ENCODE assay signal across 27 cellular contexts in genomic region chr20:61373956-61374545, GRCh38.
"Had no signal": no experiment of that assay in that cellular context is flagged by ENCODE, and none has a peak within 500 bp of the region (broad histone marks: within the 10 kb centered on the region; RNA-seq: fewer than 3 reads in every experiment).

No MANE protein-coding gene starts in this region.

- H3K27me3 Mint-ChIP-seq: activated CD4-positive, alpha-beta memory T cell treated with anti-CD3 and anti-CD28 coated beads, Interleukin-2, amount 10 ng/mL, durations not matched to agents 7 days and 5 days; activated CD4-positive, alpha-beta T cell treated with anti-CD3 and anti-CD28 coated beads for 36 hours; activated CD4-positive, alpha-beta T cell treated with anti-CD3 and anti-CD28 coated beads, Interleukin-2, amount 10 ng/mL, durations not matched to agents 7 days and 5 days; activated naive CD8-positive, alpha-beta T cell treated with anti-CD3 and anti-CD28 coated beads, Interleukin-2, amount 10 ng/mL, durations not matched to agents 7 days and 5 days; activated T-cell treated with anti-CD3 and anti-CD28 coated beads, Interleukin-2, amount 50 U/mL, for 24 hours; central memory CD8-positive, alpha-beta T cell had no signal

- ATAC-seq: activated CD4-positive, alpha-beta T cell treated with anti-CD3 and anti-CD28 coated beads for 36 hours; activated naive CD4-positive, alpha-beta T cell treated with anti-CD3 and anti-CD28 coated beads, Interleukin-2, amount 50 U/mL, for 72 hours; activated T-cell treated with anti-CD3 and anti-CD28 coated beads, Interleukin-2, amount 50 U/mL, for 72 hours; effector memory CD8-positive, alpha-beta T cell; foreskin keratinocyte; gastrocnemius medialis; heart left ventricle had no signal

- H3K4me1 Mint-ChIP-seq: activated CD4-positive, alpha-beta memory T cell treated with anti-CD3 and anti-CD28 coated beads, Interleukin-2, amount 10 ng/mL, durations not matched to agents 7 days and 5 days; activated CD4-positive, alpha-beta T cell treated with anti-CD3 and anti-CD28 coated beads for 36 hours; activated CD4-positive, alpha-beta T cell treated with anti-CD3 and anti-CD28 coated beads, Interleukin-2, amount 10 ng/mL, durations not matched to agents 7 days and 5 days; activated naive CD8-positive, alpha-beta T cell treated with anti-CD3 and anti-CD28 coated beads, Interleukin-2, amount 10 ng/mL, durations not matched to agents 7 days and 5 days; central memory CD8-positive, alpha-beta T cell had no signal

- H3K27me3 ChIP-seq: ascending aorta, brain microvascular endothelial cell, foreskin keratinocyte had no signal

- H3K9me3 ChIP-seq: ascending aorta, esophagus muscularis mucosa, gastrocnemius medialis had no signal

- H3K36me3 ChIP-seq: ascending aorta, brain microvascular endothelial cell, esophagus muscularis mucosa, gastrocnemius medialis, heart left ventricle had no signal

- H3K4me3 ChIP-seq: ascending aorta, esophagus muscularis mucosa, gastrocnemius medialis, heart left ventricle had no signal

- H3K4me3 Mint-ChIP-seq: activated CD4-positive, alpha-beta memory T cell treated with anti-CD3 and anti-CD28 coated beads, Interleukin-2, amount 10 ng/mL, durations not matched to agents 7 days and 5 days; activated CD4-positive, alpha-beta T cell treated with anti-CD3 and anti-CD28 coated beads for 36 hours; activated CD4-positive, alpha-beta T cell treated with anti-CD3 and anti-CD28 coated beads, Interleukin-2, amount 10 ng/mL, durations not matched to agents 7 days and 5 days; activated naive CD4-positive, alpha-beta T cell treated with anti-CD3 and anti-CD28 coated beads for 36 hours; activated naive CD8-positive, alpha-beta T cell treated with anti-CD3 and anti-CD28 coated beads, Interleukin-2, amount 10 ng/mL, durations not matched to agents 7 days and 5 days; activated T-cell treated with anti-CD3 and anti-CD28 coated beads, Interleukin-2, amount 50 U/mL, for 24 hours; activated T-cell treated with anti-CD3 and anti-CD28 coated beads, Interleukin-2, amount 50 U/mL, for 72 hours; central memory CD8-positive, alpha-beta T cell; effector memory CD8-positive, alpha-beta T cell had no signal

- H3K27ac ChIP-seq: ascending aorta, brain microvascular endothelial cell, esophagus muscularis mucosa, foreskin keratinocyte, gastrocnemius medialis, heart left ventricle had no signal

- H3K4me1 ChIP-seq: ascending aorta, esophagus muscularis mucosa, foreskin keratinocyte, gastrocnemius medialis, heart left ventricle had no signal

- H3K9me3 Mint-ChIP-seq: activated naive CD4-positive, alpha-beta T cell treated with anti-CD3 and anti-CD28 coated beads for 36 hours; activated naive CD8-positive, alpha-beta T cell treated with anti-CD3 and anti-CD28 coated beads, Interleukin-2, amount 10 ng/mL, durations not matched to agents 7 days and 5 days; activated T-cell treated with anti-CD3 and anti-CD28 coated beads, Interleukin-2, amount 50 U/mL, for 24 hours; central memory CD8-positive, alpha-beta T cell had no signal

- H3K36me3 Mint-ChIP-seq: activated naive CD4-positive, alpha-beta T cell treated with anti-CD3 and anti-CD28 coated beads, Interleukin-2, amount 50 U/mL, for 72 hours; activated naive CD8-positive, alpha-beta T cell treated with anti-CD3 and anti-CD28 coated beads, Interleukin-2, amount 10 ng/mL, durations not matched to agents 7 days and 5 days had no signal

- DNase-seq: activated CD4-positive, alpha-beta memory T cell treated with anti-CD3 and anti-CD28 coated beads, Interleukin-2, amount 10 ng/mL, durations not matched to agents 7 days and 5 days; activated CD4-positive, alpha-beta T cell treated with anti-CD3 and anti-CD28 coated beads for 36 hours; activated CD4-positive, alpha-beta T cell treated with anti-CD3 and anti-CD28 coated beads, Interleukin-2, amount 10 ng/mL, durations not matched to agents 7 days and 5 days; activated CD4-positive, alpha-beta T cell treated with anti-CD3 and anti-CD28 coated beads, Interleukin-2, amount 50 U/mL, for 4 hours; activated CD4-positive, CD25-positive, alpha-beta regulatory T cell; activated CD4-positive, CD25-positive, alpha-beta regulatory T cell treated with anti-CD3 and anti-CD28 coated beads, Interleukin-2, amount 50 U/mL, for 72 hours; activated CD8-positive, alpha-beta memory T cell treated with anti-CD3 and anti-CD28 coated beads, Interleukin-2, amount 50 U/mL, for 48 hours; activated naive CD4-positive, alpha-beta T cell treated with anti-CD3 and anti-CD28 coated beads for 36 hours; activated naive CD8-positive, alpha-beta T cell treated with anti-CD3 and anti-CD28 coated beads, Interleukin-2, amount 10 ng/mL, durations not matched to agents 7 days and 5 days; activated T-cell treated with anti-CD3 and anti-CD28 coated beads for 4 hours; activated T-cell treated with anti-CD3 and anti-CD28 coated beads, Interleukin-2, amount 50 U/mL, for 24 hours; activated T-cell treated with anti-CD3 and anti-CD28 coated beads, Interleukin-2, amount 50 U/mL, for 72 hours; brain microvascular endothelial cell; cortex of kidney; dermis blood vessel endothelial cell; effector CD4-positive, alpha-beta T cell; effector memory CD8-positive, alpha-beta T cell; erythroblast; foreskin keratinocyte; gastrocnemius medialis; glutamatergic neuron; heart left ventricle; T-helper 2 cell had no signal

- H3K27ac Mint-ChIP-seq: activated CD4-positive, alpha-beta memory T cell treated with anti-CD3 and anti-CD28 coated beads, Interleukin-2, amount 10 ng/mL, durations not matched to agents 7 days and 5 days; activated CD4-positive, alpha-beta T cell treated with anti-CD3 and anti-CD28 coated beads for 36 hours; activated CD4-positive, alpha-beta T cell treated with anti-CD3 and anti-CD28 coated beads, Interleukin-2, amount 10 ng/mL, durations not matched to agents 7 days and 5 days; activated naive CD4-positive, alpha-beta T cell treated with anti-CD3 and anti-CD28 coated beads for 36 hours; activated naive CD4-positive, alpha-beta T cell treated with anti-CD3 and anti-CD28 coated beads, Interleukin-2, amount 50 U/mL, for 72 hours; activated naive CD8-positive, alpha-beta T cell treated with anti-CD3 and anti-CD28 coated beads, Interleukin-2, amount 10 ng/mL, durations not matched to agents 7 days and 5 days; activated T-cell treated with anti-CD3 and anti-CD28 coated beads, Interleukin-2, amount 50 U/mL, for 24 hours; activated T-cell treated with anti-CD3 and anti-CD28 coated beads, Interleukin-2, amount 50 U/mL, for 72 hours; effector memory CD8-positive, alpha-beta T cell had no signal
